ENCODE assay signal across 11 cellular contexts in genomic region chr21:42236014-42236413, GRCh38. TPM values are rescaled to one million over a fixed set of nuclear protein-coding genes. Genes with fewer than 3 reads are reported as not detected.
DNase-seq lines count a peak whose midpoint lies in the region; ATAC-seq and TF ChIP-seq lines count a peak whose summit lies in the region.
"Had no signal": no experiment of that assay in that cellular context is flagged by ENCODE, and none has a peak within 500 bp of the region (broad histone marks: within the 10 kb centered on the region; RNA-seq: fewer than 3 reads in every experiment).

No MANE protein-coding gene starts in this region.

- H3K4me1 ChIP-seq in DND-41 (ENCODE audit: insufficient read depth, low read length) = peaks cover 83% of the 10 kb centered on the region

- H3K36me3 Mint-ChIP-seq in WTC11 = no peaks in the 10 kb centered on the region
- H3K36me3 Mint-ChIP-seq in progenitor cell of endocrine pancreas (ENCODE audit: insufficient read depth) = no peaks in the 10 kb centered on the region

- H3K4me3 ChIP-seq in DND-41 (ENCODE audit: low read depth in 1 of 2, low read length in 2 of 2) = no peak overlapping the region
- H3K4me3 ChIP-seq: mucosa of descending colon had no signal

- peak overlapping the region; percentile 27 for H3K9ac ChIP-seq in DND-41 (ENCODE audit: low read depth, low read length)

- H2AFZ ChIP-seq in DND-41 (ENCODE audit: low read depth, low read length) = no peak overlapping the region

- CTCF ChIA-PET in WTC11 (lab: Charles Lee) (interaction anchor here (0.7 to 1.1 kb wide), 2 partner anchors 23 to 74 kb away, joined by 5 read pairs; no protein-coding TSS in a partner anchor), HEK293T (lab: Yijun Ruan, JAX) (no interaction called here)

- H3K9me3 ChIP-seq in DND-41 (ENCODE audit: insufficient read depth, low read length, severe bottlenecking) = no peaks in the 10 kb centered on the region
- H3K9me3 ChIP-seq: mucosa of descending colon had no signal

- H3K36me3 ChIP-seq in DND-41 (ENCODE audit: insufficient read depth, low read length) = peaks cover 6% of the 10 kb centered on the region; the same call in 1 of the 2 replicates

- H3K27me3 ChIP-seq in DND-41 (ENCODE audit: insufficient read depth, low read length, poor library complexity) = no peaks in the 10 kb centered on the region

- no peak overlapping the region for H3K4me2 ChIP-seq in DND-41 (ENCODE audit: insufficient read depth, low read length)

- H3K9me3 Mint-ChIP-seq in WTC11 (no peaks in the 10 kb centered on the region), progenitor cell of endocrine pancreas (ENCODE audit: low read depth) (no peaks in the 10 kb centered on the region)

- ATAC-seq in DND-41 (ENCODE audit: insufficient read depth, low read depth) (no peak), WTC11 (no peak), left ventricle myocardium superior (peak; percentile 34), HG02763 (IDR thresholded peaks at IDR 0.05; ENCODE audit: unreplicated experiment) (no peak)
- ATAC-seq: mucosa of descending colon had no signal

- TF ChIP-seq CTCF in DND-41 (IDR thresholded peaks at IDR 0.05; ENCODE audit: borderline replicate concordance, extremely low read depth, low read length, poor library complexity, severe bottlenecking) (no peak), WTC11 (IDR thresholded peaks at IDR 0.05) (no peak), progenitor cell of endocrine pancreas (IDR thresholded peaks at IDR 0.05; ENCODE audit: unreplicated experiment) (no peak)

- peak overlapping the region; percentile 43 for H3K27ac ChIP-seq in DND-41 (ENCODE audit: low read length)

- intact Hi-C loops in left ventricle myocardium superior (cut with micrococcal nuclease) = no loop called here

- peaks cover 6% of the 10 kb centered on the region; the same call in 1 of the 2 replicates for H4K20me1 ChIP-seq in DND-41 (ENCODE audit: insufficient read depth, low read length)

- DNase-seq in DND-41 (no peak), WTC11 (ENCODE audit: low spot score) (no peak), left ventricle myocardium superior (peak; percentile 77), progenitor cell of endocrine pancreas (ENCODE audit: low spot score, unreplicated experiment) (no peak), HEK293T (ENCODE audit: extremely low spot score) (no peak), NCI-H187 treated with DMSO at 0.1 percent for 48 hours (lab: John Stamatoyannopoulos, UW) (no peak), SKM-1 (lab: John Stamatoyannopoulos, UW; ENCODE audit: unreplicated experiment) (no peak)
- DNase-seq: activated CD8-positive, alpha-beta memory T cell treated with anti-CD3 and anti-CD28 coated beads, Interleukin-2, amount 50 U/mL, for 4 hours; SHP77 treated with DMSO at 0.1 percent for 48 hours had no signal

- peaks cover 35% of the 10 kb centered on the region for H3K27me3 Mint-ChIP-seq in WTC11 (ENCODE audit: low read depth)
- peaks cover 37% of the 10 kb centered on the region for H3K27me3 Mint-ChIP-seq in progenitor cell of endocrine pancreas

- H3K4me3 Mint-ChIP-seq in WTC11 (peak overlapping the region; percentile 63), progenitor cell of endocrine pancreas (ENCODE audit: low read depth) (peak overlapping the region; percentile 72)

- POLR2A ChIA-PET in WTC11 (lab: Charles Lee) (no interaction called here), HEK293T (lab: Yijun Ruan, JAX) (no interaction called here)

- peaks cover 77% of the 10 kb centered on the region for H3K79me2 ChIP-seq in DND-41 (ENCODE audit: insufficient read depth, low read length)

- H3K27ac Mint-ChIP-seq in WTC11 (no peak overlapping the region), progenitor cell of endocrine pancreas (peak overlapping the region; percentile 94)

- H3K4me1 Mint-ChIP-seq in WTC11 (peaks cover 36% of the 10 kb centered on the region), progenitor cell of endocrine pancreas (ENCODE audit: low read depth) (peaks cover 32% of the 10 kb centered on the region)

TF ChIP-seq in WTC11, 78 proteins besides CTCF, POLR2A, EP300 and RAD21 (continues in another document):
- TF ChIP-seq ERG (CRISPR knock-in tag; IDR thresholded peaks at IDR 0.05) (no peak), CREB1 (CRISPR knock-in tag; IDR thresholded peaks at IDR 0.05) (no peak)

TF ChIP-seq in HEK293T, 16 proteins besides CTCF, POLR2A, EP300 and RAD21:
- TF ChIP-seq ARNT (IDR thresholded peaks at IDR 0.05) (no peak), ELF4 (IDR thresholded peaks at IDR 0.05) (no peak), ZNF384 (IDR thresholded peaks at IDR 0.05) (no peak), BHLHE40 (IDR thresholded peaks at IDR 0.05; ENCODE audit: borderline replicate concordance) (no peak), CTBP1 (IDR thresholded peaks at IDR 0.05; ENCODE audit: borderline replicate concordance) (no peak)
TF ChIP-seq in HEK293T: peak in this region for 0.

RNA-seq across cellular contexts. Expression of gene ABCG1, which starts 17.1 kb away (rescaled TPM):
- total RNA-seq in WTC11 (2021) = 2.9 to 4.0 TPM (median 3.7 TPM) in 3 replicates
- total RNA-seq in left ventricle myocardium superior = 11.1 TPM
- 3.7 and 4.6 TPM in 2 replicates for total RNA-seq in progenitor cell of endocrine pancreas
